In genomic region chr17:16927641-16928321, GRCh38 we compare ENCODE assay signal across 1 cellular context.
TF ChIP-seq lines count a peak whose summit lies in the region.

No MANE protein-coding gene starts in this region.

TF ChIP-seq in GM23338, 12 proteins besides CTCF, POLR2A, EP300 and RAD21 (continued from another document):
- TF ChIP-seq ZNF462 (CRISPR knock-in tag; IDR thresholded peaks at IDR 0.05) (no peak), NANOG (IDR thresholded peaks at IDR 0.05; ENCODE audit: borderline replicate concordance) (no peak), EZH2 (IDR thresholded peaks at IDR 0.05; ENCODE audit: low read depth, unreplicated experiment) (no peak), CREB1 (CRISPR knock-in tag; IDR thresholded peaks at IDR 0.05; ENCODE audit: low read depth) (no peak), POLR2AphosphoS5 (IDR thresholded peaks at IDR 0.05; ENCODE audit: low read depth) (no peak)
